In the genomic region with DNA sequence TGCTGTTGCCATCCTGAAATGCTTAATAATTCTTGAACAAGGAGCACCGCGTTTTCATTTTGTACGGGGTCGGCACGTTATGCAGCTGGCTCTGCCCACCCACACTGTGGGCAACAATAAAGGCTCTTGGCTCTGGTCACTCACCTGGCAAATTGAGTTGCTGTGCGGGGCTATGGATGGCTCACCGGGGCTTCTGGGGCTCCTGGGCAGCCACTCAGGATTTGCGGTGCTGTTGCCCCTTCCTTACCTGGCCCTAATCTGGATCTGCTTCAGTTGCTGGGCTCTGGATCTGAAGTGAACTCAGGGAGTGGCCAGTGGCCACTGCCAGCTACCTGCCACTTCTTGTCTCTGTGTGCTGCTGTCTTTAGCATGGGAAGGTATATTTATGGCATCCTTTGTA, we compare ENCODE assay signal across 19 cellular contexts.
"Had no signal": no experiment of that assay in that cellular context is flagged by ENCODE, and none has a peak within 500 bp of the region (broad histone marks: within the 10 kb centered on the region; RNA-seq: fewer than 3 reads in every experiment).

No MANE protein-coding gene starts in this region.

- H3K27me3 ChIP-seq: cardiac muscle cell, heart left ventricle, SJSA1, transverse colon had no signal

- H3K27me3 Mint-ChIP-seq: activated B cell treated with CpG ODN at 0.5 μM for 24 hours; activated CD8-positive, alpha-beta T cell treated with anti-CD3 and anti-CD28 coated beads for 36 hours; activated naive CD8-positive, alpha-beta T cell treated with anti-CD3 and anti-CD28 coated beads, Interleukin-2, amount 50 U/mL, for 24 hours; stimulated activated naive CD8-positive, alpha-beta T cell treated with anti-CD3 and anti-CD28 coated beads, Interleukin-15, Interleukin-2, amounts not matched to agents 100 ng/mL and 50 ng/mL, for 24 hours had no signal

- H3K36me3 Mint-ChIP-seq: activated naive CD4-positive, alpha-beta T cell treated with anti-CD3 and anti-CD28 coated beads, Interleukin-2, amount 10 ng/mL, durations not matched to agents 7 days and 5 days; mesothelial cell of epicardium; natural killer cell had no signal

- H3K9me3 ChIP-seq: heart left ventricle, SJSA1, transverse colon had no signal

- H3K9me3 Mint-ChIP-seq: activated B cell treated with CpG ODN at 0.5 μM for 24 hours; activated CD8-positive, alpha-beta T cell treated with anti-CD3 and anti-CD28 coated beads for 36 hours; activated naive CD4-positive, alpha-beta T cell treated with anti-CD3 and anti-CD28 coated beads, Interleukin-2, amount 10 ng/mL, durations not matched to agents 7 days and 5 days; activated naive CD8-positive, alpha-beta T cell treated with anti-CD3 and anti-CD28 coated beads, Interleukin-2, amount 50 U/mL, for 24 hours; dendritic cell treated with granulocyte-macrophage colony-stimulating factor and Interleukin-4, amounts not matched to agents 40 ng/mL and 50 ng/mL, for 4 days; mesothelial cell of epicardium; natural killer cell; stimulated activated naive CD8-positive, alpha-beta T cell treated with anti-CD3 and anti-CD28 coated beads, Interleukin-15, Interleukin-2, amounts not matched to agents 100 ng/mL and 50 ng/mL, for 24 hours had no signal

- H3K27ac Mint-ChIP-seq: activated B cell treated with CpG ODN at 0.5 μM for 24 hours; activated CD8-positive, alpha-beta T cell treated with anti-CD3 and anti-CD28 coated beads for 36 hours; activated naive CD4-positive, alpha-beta T cell treated with anti-CD3 and anti-CD28 coated beads, Interleukin-2, amount 10 ng/mL, durations not matched to agents 7 days and 5 days; activated naive CD8-positive, alpha-beta T cell treated with anti-CD3 and anti-CD28 coated beads, Interleukin-2, amount 50 U/mL, for 24 hours; dendritic cell treated with granulocyte-macrophage colony-stimulating factor and Interleukin-4, amounts not matched to agents 40 ng/mL and 50 ng/mL, for 4 days; mesothelial cell of epicardium; natural killer cell; stimulated activated naive CD8-positive, alpha-beta T cell treated with anti-CD3 and anti-CD28 coated beads, Interleukin-15, Interleukin-2, amounts not matched to agents 100 ng/mL and 50 ng/mL, for 24 hours had no signal

- H3K4me3 Mint-ChIP-seq: activated B cell treated with CpG ODN at 0.5 μM for 24 hours; activated CD8-positive, alpha-beta T cell treated with anti-CD3 and anti-CD28 coated beads for 36 hours; activated naive CD4-positive, alpha-beta T cell treated with anti-CD3 and anti-CD28 coated beads, Interleukin-2, amount 10 ng/mL, durations not matched to agents 7 days and 5 days; activated naive CD8-positive, alpha-beta T cell treated with anti-CD3 and anti-CD28 coated beads, Interleukin-2, amount 50 U/mL, for 24 hours; dendritic cell treated with granulocyte-macrophage colony-stimulating factor and Interleukin-4, amounts not matched to agents 40 ng/mL and 50 ng/mL, for 4 days; mesothelial cell of epicardium; natural killer cell; stimulated activated naive CD8-positive, alpha-beta T cell treated with anti-CD3 and anti-CD28 coated beads, Interleukin-15, Interleukin-2, amounts not matched to agents 100 ng/mL and 50 ng/mL, for 24 hours had no signal

- H3K27ac ChIP-seq: cardiac muscle cell, heart left ventricle, SJSA1, transverse colon had no signal

- H3K4me3 ChIP-seq: cardiac muscle cell, heart left ventricle, lung, SJSA1, transverse colon had no signal

- H3K36me3 ChIP-seq: cardiac muscle cell, heart left ventricle, SJSA1, transverse colon had no signal

- ATAC-seq: activated CD8-positive, alpha-beta T cell treated with anti-CD3 and anti-CD28 coated beads for 36 hours; activated naive CD8-positive, alpha-beta T cell treated with anti-CD3 and anti-CD28 coated beads, Interleukin-2, amount 50 U/mL, for 24 hours; heart left ventricle; left colon; natural killer cell had no signal

- H3K4me1 Mint-ChIP-seq: activated B cell treated with CpG ODN at 0.5 μM for 24 hours; activated naive CD4-positive, alpha-beta T cell treated with anti-CD3 and anti-CD28 coated beads, Interleukin-2, amount 10 ng/mL, durations not matched to agents 7 days and 5 days; activated naive CD8-positive, alpha-beta T cell treated with anti-CD3 and anti-CD28 coated beads, Interleukin-2, amount 50 U/mL, for 24 hours; natural killer cell had no signal

- DNase-seq: activated B cell treated with CpG ODN at 0.5 μM for 24 hours; activated CD4-positive, alpha-beta T cell treated with anti-CD3 and anti-CD28 coated beads for 4 hours; activated CD8-positive, alpha-beta T cell treated with anti-CD3 and anti-CD28 coated beads for 36 hours; activated naive CD4-positive, alpha-beta T cell treated with anti-CD3 and anti-CD28 coated beads, Interleukin-2, amount 10 ng/mL, durations not matched to agents 7 days and 5 days; activated naive CD8-positive, alpha-beta T cell treated with anti-CD3 and anti-CD28 coated beads, Interleukin-2, amount 50 U/mL, for 24 hours; activated T-cell treated with anti-CD3 and anti-CD28 coated beads, Interleukin-2, amount 50 U/mL, for 48 hours; effector CD4-positive, alpha-beta T cell; left colon; natural killer cell; stimulated activated CD4-positive, alpha-beta T cell treated with anti-CD3 and anti-CD28 coated beads, Interleukin-4, amount 100 ng/mL, for 4 hours; T-helper 1 cell; transverse colon had no signal
